In the genomic region with DNA sequence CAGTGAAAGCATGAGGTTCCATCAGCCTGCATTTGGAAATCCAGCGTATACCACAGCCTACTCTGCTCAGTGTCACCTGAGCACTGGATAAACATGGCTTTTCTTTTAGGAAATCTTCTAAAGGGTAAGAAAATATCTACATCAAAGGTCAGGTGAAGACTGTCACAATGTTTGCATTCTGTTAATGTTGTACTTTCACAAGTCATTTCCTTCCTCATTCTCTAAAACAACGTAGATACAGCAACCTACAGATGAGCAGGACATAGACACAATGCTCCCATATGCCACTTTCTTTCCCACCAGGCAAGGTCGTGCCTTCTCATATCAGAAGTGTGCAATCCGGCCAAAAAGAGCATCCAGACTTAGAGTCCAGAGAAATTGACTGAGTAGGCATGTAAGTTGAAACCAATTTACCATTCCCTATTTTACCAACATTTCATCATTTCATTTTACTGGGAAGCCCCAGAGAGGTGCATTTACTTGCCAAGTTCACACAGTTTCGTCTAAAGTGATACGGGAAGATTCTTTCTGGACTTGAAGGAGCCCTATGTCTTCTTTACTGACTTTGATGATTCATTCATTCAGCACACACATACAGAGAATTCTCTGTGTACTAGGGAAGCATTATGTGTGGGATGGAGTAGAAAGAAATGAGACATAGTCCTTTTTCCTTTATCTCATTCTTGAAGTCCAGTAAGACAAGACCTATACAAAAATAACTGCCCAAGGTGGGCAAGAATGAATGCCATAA, we compare ENCODE assay signal across 10 cellular contexts. TPM values are rescaled to one million over a fixed set of nuclear protein-coding genes. Genes with fewer than 3 reads are reported as not detected.
DNase-seq lines count a peak whose midpoint lies in the region; ATAC-seq and TF ChIP-seq lines count a peak whose summit lies in the region.
"Had no signal": no experiment of that assay in that cellular context is flagged by ENCODE, and none has a peak within 500 bp of the region (broad histone marks: within the 10 kb centered on the region; RNA-seq: fewer than 3 reads in every experiment).

No MANE protein-coding gene starts in this region.

- CTCF ChIA-PET in OCI-LY7 (lab: Charles Lee; ENCODE audit: unreplicated experiment): no interaction called here

- H3K4me2 ChIP-seq in OCI-LY7 (ENCODE audit: low read length) (peak overlapping the region; percentile 72), neural progenitor cell (no peak overlapping the region)

- no peak for TF ChIP-seq CTCF in OCI-LY7 (conservative IDR thresholded peaks at IDR 0.05; ENCODE audit: low read length)
- no peak for TF ChIP-seq CTCF in neural progenitor cell (IDR thresholded peaks at IDR 0.05)

- H3K27ac ChIP-seq in OCI-LY7 (ENCODE audit: low read depth, low read length, poor library complexity, severe bottlenecking) (peak overlapping the region; percentile 62), neural progenitor cell (no peak overlapping the region)

- H3K9me3 Mint-ChIP-seq in activated T-cell treated with anti-CD3 and anti-CD28 coated beads, Interleukin-2, amount 50 U/mL, for 72 hours: no peaks in the 10 kb centered on the region
- H3K9me3 Mint-ChIP-seq in stimulated activated naive CD8-positive, alpha-beta T cell treated with anti-CD3 and anti-CD28 coated beads, Interleukin-15, Interleukin-2, amounts not matched to agents 100 ng/mL and 50 ng/mL, for 24 hours: no peaks in the 10 kb centered on the region
- H3K9me3 Mint-ChIP-seq in neural progenitor cell: no peaks in the 10 kb centered on the region

- H3K79me2 ChIP-seq in OCI-LY7 (ENCODE audit: insufficient read depth, low read depth, low read length): no peaks in the 10 kb centered on the region
- H3K79me2 ChIP-seq in neural progenitor cell (ENCODE audit: low read depth): no peaks in the 10 kb centered on the region

- H3K4me1 ChIP-seq in OCI-LY7 (ENCODE audit: insufficient read depth, low read length, poor library complexity, severe bottlenecking): peaks cover 47% of the 10 kb centered on the region
- peaks cover 11% of the 10 kb centered on the region for H3K4me1 ChIP-seq in neural progenitor cell

- no peaks in the 10 kb centered on the region for H3K36me3 Mint-ChIP-seq in activated T-cell treated with anti-CD3 and anti-CD28 coated beads, Interleukin-2, amount 50 U/mL, for 72 hours (ENCODE audit: insufficient read depth in 2 of 2)
- H3K36me3 Mint-ChIP-seq in stimulated activated naive CD8-positive, alpha-beta T cell treated with anti-CD3 and anti-CD28 coated beads, Interleukin-15, Interleukin-2, amounts not matched to agents 100 ng/mL and 50 ng/mL, for 24 hours (ENCODE audit: low read depth): no peaks in the 10 kb centered on the region
- H3K36me3 Mint-ChIP-seq in neural progenitor cell: no peaks in the 10 kb centered on the region

- no peaks in the 10 kb centered on the region for H3K27me3 Mint-ChIP-seq in activated T-cell treated with anti-CD3 and anti-CD28 coated beads, Interleukin-2, amount 50 U/mL, for 72 hours (ENCODE audit: low read depth)
- H3K27me3 Mint-ChIP-seq in stimulated activated naive CD8-positive, alpha-beta T cell treated with anti-CD3 and anti-CD28 coated beads, Interleukin-15, Interleukin-2, amounts not matched to agents 100 ng/mL and 50 ng/mL, for 24 hours: no peaks in the 10 kb centered on the region
- peaks cover 7% of the 10 kb centered on the region for H3K27me3 Mint-ChIP-seq in neural progenitor cell (ENCODE audit: insufficient read depth, low read depth)

- no peaks in the 10 kb centered on the region for H4K20me1 ChIP-seq in OCI-LY7 (ENCODE audit: insufficient read depth, low read length)
- H4K20me1 ChIP-seq in neural progenitor cell (ENCODE audit: low read depth): no peaks in the 10 kb centered on the region

- H3K4me3 ChIP-seq in OCI-LY7 (ENCODE audit: low read depth, low read length, poor library complexity, severe bottlenecking) (peak overlapping the region; percentile 26), neural progenitor cell (no peak overlapping the region)
- H3K4me3 ChIP-seq: right atrium auricular region had no signal

- peak; percentile 87 for ATAC-seq in activated T-cell treated with anti-CD3 and anti-CD28 coated beads, Interleukin-2, amount 50 U/mL, for 72 hours (replicated peaks in 1 of 2)
- ATAC-seq in GM21717 (IDR thresholded peaks at IDR 0.05; ENCODE audit: unreplicated experiment): no peak
- ATAC-seq in HG03521 (IDR thresholded peaks at IDR 0.05; ENCODE audit: unreplicated experiment): no peak

- POLR2A ChIA-PET in OCI-LY7 (lab: Charles Lee): interaction anchor here (0.6 to 2.1 kb wide), 11 partner anchors 11 to 113 kb away, joined by 3 to 13 read pairs (median 4); no protein-coding TSS in a partner anchor

- no peak overlapping the region for H3K9ac ChIP-seq in neural progenitor cell

- H3F3A ChIP-seq in neural progenitor cell (ENCODE audit: low read depth): no peaks in the 10 kb centered on the region

- BruUV-seq in OCI-LY7 (replicated peaks; lab: Mats Ljungman, UMichigan): TSS peak; percentile 71

- H2AFZ ChIP-seq in OCI-LY7 (ENCODE audit: low read length) (peak overlapping the region; percentile 76; the same call in 1 of the 2 replicates), neural progenitor cell (replicated peaks) (no peak overlapping the region)

- H3K4me3 Mint-ChIP-seq in activated T-cell treated with anti-CD3 and anti-CD28 coated beads, Interleukin-2, amount 50 U/mL, for 72 hours: peak overlapping the region; percentile 36 to 82
- no peak overlapping the region for H3K4me3 Mint-ChIP-seq in stimulated activated naive CD8-positive, alpha-beta T cell treated with anti-CD3 and anti-CD28 coated beads, Interleukin-15, Interleukin-2, amounts not matched to agents 100 ng/mL and 50 ng/mL, for 24 hours
- no peak overlapping the region for H3K4me3 Mint-ChIP-seq in neural progenitor cell

- no peak for DNase-seq in activated T-cell treated with anti-CD3 and anti-CD28 coated beads, Interleukin-2, amount 50 U/mL, for 72 hours
- DNase-seq in activated T-cell treated with anti-CD3 and anti-CD28 coated beads, Interleukin-2, amount 50 U/mL, for 48 hours: no peak
- DNase-seq in OCI-LY7 (ENCODE audit: low spot score) (peak; percentile 77), foreskin melanocyte (peak; percentile 74), neural progenitor cell (ENCODE audit: low spot score) (no peak)
- DNase-seq: HCEC 1CT had no signal

- H3K36me3 ChIP-seq in OCI-LY7 (ENCODE audit: insufficient read depth, low read length) (no peaks in the 10 kb centered on the region), neural progenitor cell (no peaks in the 10 kb centered on the region)
- H3K36me3 ChIP-seq: right atrium auricular region had no signal

- H3K9me2 ChIP-seq in OCI-LY7 (ENCODE audit: insufficient read depth, low read length): no peaks in the 10 kb centered on the region

- no peaks in the 10 kb centered on the region for H3K27me3 ChIP-seq in neural progenitor cell
- H3K27me3 ChIP-seq: right atrium auricular region had no signal

- peaks cover 18% of the 10 kb centered on the region for H3K4me1 Mint-ChIP-seq in activated T-cell treated with anti-CD3 and anti-CD28 coated beads, Interleukin-2, amount 50 U/mL, for 72 hours (ENCODE audit: low read depth)
- H3K4me1 Mint-ChIP-seq in stimulated activated naive CD8-positive, alpha-beta T cell treated with anti-CD3 and anti-CD28 coated beads, Interleukin-15, Interleukin-2, amounts not matched to agents 100 ng/mL and 50 ng/mL, for 24 hours (ENCODE audit: low read depth): peaks cover 18% of the 10 kb centered on the region
- H3K4me1 Mint-ChIP-seq in neural progenitor cell: peaks cover 24% of the 10 kb centered on the region

- peak overlapping the region; percentile 96 for H3K27ac Mint-ChIP-seq in activated T-cell treated with anti-CD3 and anti-CD28 coated beads, Interleukin-2, amount 50 U/mL, for 72 hours
- H3K27ac Mint-ChIP-seq in stimulated activated naive CD8-positive, alpha-beta T cell treated with anti-CD3 and anti-CD28 coated beads, Interleukin-15, Interleukin-2, amounts not matched to agents 100 ng/mL and 50 ng/mL, for 24 hours: peak overlapping the region; percentile 57
- no peak overlapping the region for H3K27ac Mint-ChIP-seq in neural progenitor cell

- H3K9me3 ChIP-seq in OCI-LY7 (ENCODE audit: low read length) (no peaks in the 10 kb centered on the region), neural progenitor cell (ENCODE audit: low read depth) (no peaks in the 10 kb centered on the region)
- H3K9me3 ChIP-seq: right atrium auricular region had no signal

- intact Hi-C loops in OCI-LY7 (cut with micrococcal nuclease; ENCODE audit: unreplicated experiment): no loop called here

RNA-seq across cellular contexts. Expression of gene LPP, which starts 30.6 kb away (rescaled TPM):
- 10 to 100 TPM; 50.4 to 67.7 TPM for total RNA-seq in activated T-cell treated with anti-CD3 and anti-CD28 coated beads, Interleukin-2, amount 50 U/mL, for 72 hours
- 7.4 and 10.9 TPM in 2 replicates for total RNA-seq in OCI-LY7 (2014; rRNA removed; shearing (Covaris generic))
- total RNA-seq in OCI-LY7 (2022): 102 and 119 TPM in 2 replicates
- total RNA-seq in neural progenitor cell (ENCODE audit: low replicate concordance): 18.9 and 27.4 TPM in 2 replicates

Comparison
In these comparisons a context has a peak if more than half of its experiments do, and no peak if none do; other contexts are left out.
1. ATAC-seq: peak in activated T-cell treated with anti-CD3 and anti-CD28 coated beads, Interleukin-2, amount 50 U/mL, for 72 hours (2 of 2); none in GM21717 (single experiment) and HG03521 (single experiment).
2. DNase-seq: peak in OCI-LY7 (single experiment) and foreskin melanocyte (single experiment); none in activated T-cell treated with anti-CD3 and anti-CD28 coated beads, Interleukin-2, amount 50 U/mL, for 72 hours (0 of 2), activated T-cell treated with anti-CD3 and anti-CD28 coated beads, Interleukin-2, amount 50 U/mL, for 48 hours (0 of 2) and neural progenitor cell (single experiment).
3. H3K4me3 Mint-ChIP-seq: peak in activated T-cell treated with anti-CD3 and anti-CD28 coated beads, Interleukin-2, amount 50 U/mL, for 72 hours (2 of 2); none in stimulated activated naive CD8-positive, alpha-beta T cell treated with anti-CD3 and anti-CD28 coated beads, Interleukin-15, Interleukin-2, amounts not matched to agents 100 ng/mL and 50 ng/mL, for 24 hours (single experiment) and neural progenitor cell (single experiment).